Comparison of ENCODE assay signal across 9 cellular contexts in genomic region chr19:45440873-45441654, GRCh38. TPM values are rescaled to one million over a fixed set of nuclear protein-coding genes. Genes with fewer than 3 reads are reported as not detected.
DNase-seq lines count a peak whose midpoint lies in the region; ATAC-seq and TF ChIP-seq lines count a peak whose summit lies in the region.
"Had no signal": no experiment of that assay in that cellular context is flagged by ENCODE, and none has a peak within 500 bp of the region (broad histone marks: within the 10 kb centered on the region; RNA-seq: fewer than 3 reads in every experiment).

No MANE protein-coding gene starts in this region.

- ATAC-seq in CD4-positive, alpha-beta T cell (ENCODE audit: poor library complexity) = no peak
- no peak for ATAC-seq in natural killer cell treated with Interleukin-12 subunit alpha and Interleukin-12 subunit beta and Interleukin-15 and Interleukin-18, amount 100 ng/mL, for 72 hours
- ATAC-seq in HG03025 (IDR thresholded peaks at IDR 0.05; ENCODE audit: low FRiP score, unreplicated experiment) = no peak

- POLR2A ChIA-PET in CD4-positive, alpha-beta T cell (lab: Charles Lee) = interaction anchor here (1.5 to 2.9 kb wide), 6 partner anchors 8 to 202 kb away, joined by 3 to 142 read pairs (median 12); partner anchors contain the start of gene RTN2

- no peaks in the 10 kb centered on the region for H3K36me3 Mint-ChIP-seq in CD4-positive, alpha-beta T cell (ENCODE audit: low read depth)
- H3K36me3 Mint-ChIP-seq in IgD-negative memory B cell = peaks cover under 1% of the 10 kb centered on the region
- no peaks in the 10 kb centered on the region for H3K36me3 Mint-ChIP-seq in natural killer cell treated with Interleukin-12 subunit alpha and Interleukin-12 subunit beta and Interleukin-15 and Interleukin-18, amount 100 ng/mL, for 72 hours

- no peak overlapping the region for H3K4me3 ChIP-seq in breast epithelium

- H3K9me3 ChIP-seq in CD4-positive, alpha-beta T cell (ENCODE audit: control insufficient read depth, low read length) = no peaks in the 10 kb centered on the region
- H3K9me3 ChIP-seq in breast epithelium = no peaks in the 10 kb centered on the region

- H3K27me3 Mint-ChIP-seq in CD4-positive, alpha-beta T cell = no peaks in the 10 kb centered on the region
- H3K27me3 Mint-ChIP-seq in IgD-negative memory B cell = no peaks in the 10 kb centered on the region
- no peaks in the 10 kb centered on the region for H3K27me3 Mint-ChIP-seq in natural killer cell treated with Interleukin-12 subunit alpha and Interleukin-12 subunit beta and Interleukin-15 and Interleukin-18, amount 100 ng/mL, for 72 hours

- H3K27ac Mint-ChIP-seq in CD4-positive, alpha-beta T cell = peak overlapping the region; percentile 63
- peak overlapping the region; percentile 72 to 94 (median 83) for H3K27ac Mint-ChIP-seq in IgD-negative memory B cell
- H3K27ac Mint-ChIP-seq in natural killer cell treated with Interleukin-12 subunit alpha and Interleukin-12 subunit beta and Interleukin-15 and Interleukin-18, amount 100 ng/mL, for 72 hours = peak overlapping the region; percentile 73 to 89

- no peak for TF ChIP-seq POLR2A in breast epithelium (IDR thresholded peaks at IDR 0.05)

- peaks cover 48% of the 10 kb centered on the region for H3K4me1 Mint-ChIP-seq in CD4-positive, alpha-beta T cell (ENCODE audit: low read depth)
- H3K4me1 Mint-ChIP-seq in IgD-negative memory B cell = peaks cover 20 to 30% (median 27%) of the 10 kb centered on the region in 3 donors
- H3K4me1 Mint-ChIP-seq in natural killer cell treated with Interleukin-12 subunit alpha and Interleukin-12 subunit beta and Interleukin-15 and Interleukin-18, amount 100 ng/mL, for 72 hours (ENCODE audit: low read depth in 2 of 2) = peaks cover 45 to 46% of the 10 kb centered on the region in 2 donors

- DNase-seq in CD4-positive, alpha-beta T cell = no peak
- DNase-seq in breast epithelium (ENCODE audit: low spot score in 2 of 2) = no peak
- DNase-seq in natural killer cell treated with Interleukin-12 subunit alpha and Interleukin-12 subunit beta and Interleukin-15 and Interleukin-18, amount 100 ng/mL, for 72 hours (ENCODE audit: low spot score) = no peak
- DNase-seq in NCI-H2171 (lab: John Stamatoyannopoulos, UW) = no peak
- no peak for DNase-seq in SHP77 (lab: John Stamatoyannopoulos, UW)
- DNase-seq in NCI-H510A treated with DMSO at 0.1 percent for 48 hours (lab: John Stamatoyannopoulos, UW) = no peak
- DNase-seq: NCI-H526 treated with DMSO at 0.1 percent for 48 hours had no signal

- no peak for TF ChIP-seq CTCF in CD4-positive, alpha-beta T cell (IDR thresholded peaks at IDR 0.05)
- no peak for TF ChIP-seq CTCF in breast epithelium (IDR thresholded peaks at IDR 0.05)

- H3K27ac ChIP-seq in CD4-positive, alpha-beta T cell (ENCODE audit: low read depth, low read length) = no peak overlapping the region
- H3K27ac ChIP-seq in breast epithelium = peak overlapping the region; percentile 96 to 97

- H3K27me3 ChIP-seq in CD4-positive, alpha-beta T cell (ENCODE audit: control insufficient read depth, insufficient read depth, low read length) = no peaks in the 10 kb centered on the region
- no peaks in the 10 kb centered on the region for H3K27me3 ChIP-seq in breast epithelium

- peaks cover 0 to 12% of the 10 kb centered on the region in 2 donors for H3K4me1 ChIP-seq in breast epithelium

- CTCF ChIA-PET in CD4-positive, alpha-beta T cell (lab: Charles Lee) = interaction anchor here (2.2 to 6.0 kb wide), 4 partner anchors 8 to 202 kb away, joined by 11 to 365 read pairs (median 62); no protein-coding TSS in a partner anchor

- no peaks in the 10 kb centered on the region for H3K36me3 ChIP-seq in breast epithelium

- intact Hi-C loops in CD4-positive, alpha-beta T cell (cut with DNase I, micrococcal nuclease) = loop anchor here in 1 of 2 experiments (5.0 kb wide), 1 partner anchor 201 kb away; no protein-coding TSS in a partner anchor
- intact Hi-C loops in breast epithelium (cut with DNase I; ENCODE audit: low total_unique reads) = no loop called here

- H3K4me3 Mint-ChIP-seq in CD4-positive, alpha-beta T cell = peak overlapping the region; percentile 80
- peak overlapping the region; percentile 2 to 86 (median 72) for H3K4me3 Mint-ChIP-seq in IgD-negative memory B cell
- H3K4me3 Mint-ChIP-seq in natural killer cell treated with Interleukin-12 subunit alpha and Interleukin-12 subunit beta and Interleukin-15 and Interleukin-18, amount 100 ng/mL, for 72 hours = peak overlapping the region; percentile 82

- no peaks in the 10 kb centered on the region for H3K9me3 Mint-ChIP-seq in CD4-positive, alpha-beta T cell
- H3K9me3 Mint-ChIP-seq in IgD-negative memory B cell = no peaks in the 10 kb centered on the region
- H3K9me3 Mint-ChIP-seq in natural killer cell treated with Interleukin-12 subunit alpha and Interleukin-12 subunit beta and Interleukin-15 and Interleukin-18, amount 100 ng/mL, for 72 hours = no peaks in the 10 kb centered on the region

RNA-seq across cellular contexts. Expression of gene ERCC1, which starts 17.3 kb away (rescaled TPM):
- total RNA-seq in CD4-positive, alpha-beta T cell = 10 to 100 TPM; 32.5 to 32.6 TPM
- 50.2 TPM for polyA plus RNA-seq in IgD-negative memory B cell
- 10 to 100 TPM; 89.9 to 96.7 (median 91.2) TPM for total RNA-seq in breast epithelium
- total RNA-seq in natural killer cell treated with Interleukin-12 subunit alpha and Interleukin-12 subunit beta and Interleukin-15 and Interleukin-18, amount 100 ng/mL, for 72 hours = 10 to 100 TPM; 65.0 to 67.8 TPM

RNA-seq across cellular contexts. Expression of gene FOSB, which starts 26.7 kb away (rescaled TPM):
- total RNA-seq in CD4-positive, alpha-beta T cell = 100 to 1,000 TPM; 422 to 424 TPM
- polyA plus RNA-seq in IgD-negative memory B cell = 48.1 TPM
- total RNA-seq in breast epithelium = 100 to 1,000 TPM in 1 of 3 donors, 10 to 100 TPM in 2; 29.8 to 109 (median 38.4) TPM
- 10 to 100 TPM; 16.3 to 18.0 TPM for total RNA-seq in natural killer cell treated with Interleukin-12 subunit alpha and Interleukin-12 subunit beta and Interleukin-15 and Interleukin-18, amount 100 ng/mL, for 72 hours

RNA-seq across cellular contexts. Expression of gene POLR1G, which starts 34.6 kb away (rescaled TPM):
- under 1 TPM; 0.16 to 0.28 TPM for total RNA-seq in CD4-positive, alpha-beta T cell
- 2.2 TPM for polyA plus RNA-seq in IgD-negative memory B cell
- 1 to 10 TPM; 2.6 to 6.9 (median 5.3) TPM for total RNA-seq in breast epithelium
- total RNA-seq in natural killer cell treated with Interleukin-12 subunit alpha and Interleukin-12 subunit beta and Interleukin-15 and Interleukin-18, amount 100 ng/mL, for 72 hours = 10 to 100 TPM; 11.0 to 25.4 TPM

RNA-seq across cellular contexts. Expression of gene PPP1R13L, which starts 36.2 kb away (rescaled TPM):
- 1 to 10 TPM; 1.5 to 3.7 TPM for total RNA-seq in CD4-positive, alpha-beta T cell
- 1.6 TPM for polyA plus RNA-seq in IgD-negative memory B cell
- total RNA-seq in breast epithelium = 10 to 100 TPM in 2 of 3 donors, 1 to 10 TPM in 1; 3.4 to 45.1 (median 34.7) TPM
- total RNA-seq in natural killer cell treated with Interleukin-12 subunit alpha and Interleukin-12 subunit beta and Interleukin-15 and Interleukin-18, amount 100 ng/mL, for 72 hours = 10 to 100 TPM; 12.2 to 14.1 TPM

RNA-seq across cellular contexts. Expression of gene RTN2, which starts 55.8 kb away (rescaled TPM):
- total RNA-seq in CD4-positive, alpha-beta T cell = under 1 TPM; 0.60 to 0.70 TPM
- 0.71 TPM for polyA plus RNA-seq in IgD-negative memory B cell
- total RNA-seq in breast epithelium = 10 to 100 TPM in 1 of 3 donors, 1 to 10 TPM in 2; 5.9 to 15.1 (median 7.2) TPM
- 1 to 10 TPM; 5.9 to 7.8 TPM for total RNA-seq in natural killer cell treated with Interleukin-12 subunit alpha and Interleukin-12 subunit beta and Interleukin-15 and Interleukin-18, amount 100 ng/mL, for 72 hours
